In the genomic region with DNA sequence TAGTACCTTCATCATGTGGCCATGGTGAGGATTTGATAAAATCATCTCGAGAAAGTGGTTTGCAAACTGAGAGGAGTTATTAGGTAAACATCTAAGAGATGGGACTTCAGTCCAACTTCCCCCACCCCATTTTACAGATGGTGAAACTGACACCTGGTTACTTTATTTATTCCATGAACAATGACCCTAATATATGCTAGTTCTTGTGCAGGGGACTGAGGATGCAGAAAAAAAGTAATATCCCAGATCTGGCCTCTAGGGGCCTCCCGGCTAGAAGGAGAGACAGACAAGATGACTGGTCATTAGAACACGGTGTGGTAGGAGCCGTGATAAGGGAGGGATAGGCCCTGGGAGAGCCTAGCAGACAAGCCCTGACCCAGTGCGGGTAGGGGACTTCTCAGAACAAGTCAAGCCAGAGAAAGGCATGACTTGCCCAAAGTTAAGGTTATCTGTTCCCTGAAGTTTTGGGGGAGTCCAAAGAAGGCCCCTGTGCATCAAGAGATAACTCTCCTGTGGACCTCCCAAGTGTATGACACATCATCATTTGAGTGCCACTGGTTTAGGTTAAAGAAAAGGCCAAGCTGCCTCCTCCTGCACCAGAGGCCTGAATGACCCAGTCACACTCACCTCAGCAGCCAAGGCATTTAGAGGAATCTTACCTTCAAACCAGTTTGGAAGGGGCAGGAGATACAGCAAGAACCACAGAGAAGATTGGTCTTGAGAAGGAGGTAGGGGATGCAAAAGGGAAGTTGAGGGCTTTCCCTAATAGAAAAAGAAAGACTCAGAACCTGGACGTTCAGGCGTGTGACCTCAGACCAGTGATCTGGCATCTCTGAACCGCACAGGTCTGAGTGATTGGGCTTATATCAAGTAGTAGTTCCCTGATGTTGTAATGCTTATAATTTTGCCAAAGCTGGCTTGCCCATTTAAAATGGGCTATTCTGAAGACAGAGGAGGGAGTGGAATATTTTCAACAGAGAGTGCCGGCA, we compare ENCODE assay signal across 9 cellular contexts. TPM values are rescaled to one million over a fixed set of nuclear protein-coding genes. Genes with fewer than 3 reads are reported as not detected.
DNase-seq lines count a peak whose midpoint lies in the region; ATAC-seq and TF ChIP-seq lines count a peak whose summit lies in the region.
"Had no signal": no experiment of that assay in that cellular context is flagged by ENCODE, and none has a peak within 500 bp of the region (broad histone marks: within the 10 kb centered on the region; RNA-seq: fewer than 3 reads in every experiment).

No MANE protein-coding gene starts in this region.

- intact Hi-C loops in thyroid gland (cut with DNase I), result no loop called here

- no peak overlapping the region for H3K27ac Mint-ChIP-seq in activated CD8-positive, alpha-beta T cell treated with anti-CD3 and anti-CD28 coated beads, Interleukin-2, amount 10 ng/mL, durations not matched to agents 7 days and 5 days
- H3K27ac Mint-ChIP-seq: T-helper 1 cell treated with Interleukin-12 subunit alpha and Interleukin-12 subunit beta and Interleukin-4 antibody, amounts not matched to agents 30 μg/mL and 1 μg/mL, for 36 hours had no signal

- H3K27ac ChIP-seq in HL-60 (replicated peaks) (no peak overlapping the region), thyroid gland (peak overlapping the region in 1 of 3 donors; percentile 40)

- TF ChIP-seq CTCF in HL-60 (IDR thresholded peaks at IDR 0.05; ENCODE audit: insufficient read depth, low read length) (peak; percentile 24), thyroid gland (IDR thresholded peaks at IDR 0.05) (peak in 4 of 6 experiments; percentile 9 to 36 (median 24)), omental fat pad (IDR thresholded peaks at IDR 0.05) (no peak)

- H3K9me3 Mint-ChIP-seq in activated CD8-positive, alpha-beta T cell treated with anti-CD3 and anti-CD28 coated beads, Interleukin-2, amount 10 ng/mL, durations not matched to agents 7 days and 5 days (ENCODE audit: insufficient read depth), result no peaks in the 10 kb centered on the region
- H3K9me3 Mint-ChIP-seq: T-helper 1 cell treated with Interleukin-12 subunit alpha and Interleukin-12 subunit beta and Interleukin-4 antibody, amounts not matched to agents 30 μg/mL and 1 μg/mL, for 36 hours had no signal

- no peaks in the 10 kb centered on the region for H3K36me3 Mint-ChIP-seq in activated CD8-positive, alpha-beta T cell treated with anti-CD3 and anti-CD28 coated beads, Interleukin-2, amount 10 ng/mL, durations not matched to agents 7 days and 5 days (ENCODE audit: low read depth)

- H3K4me1 Mint-ChIP-seq in activated CD8-positive, alpha-beta T cell treated with anti-CD3 and anti-CD28 coated beads, Interleukin-2, amount 10 ng/mL, durations not matched to agents 7 days and 5 days (ENCODE audit: low read depth), result peaks cover 23% of the 10 kb centered on the region

- POLR2A ChIA-PET in activated CD8-positive, alpha-beta T cell treated with anti-CD3 and anti-CD28 coated beads, Interleukin-2, amount 10 ng/mL, durations not matched to agents 7 days and 5 days (lab: Charles Lee), result no interaction called here

- peaks cover 23% of the 10 kb centered on the region for H3K27me3 ChIP-seq in HL-60 (ENCODE audit: insufficient read depth, poor library complexity, severe bottlenecking)
- no peaks in the 10 kb centered on the region for H3K27me3 ChIP-seq in thyroid gland

- no peak overlapping the region for H3K4me3 Mint-ChIP-seq in activated CD8-positive, alpha-beta T cell treated with anti-CD3 and anti-CD28 coated beads, Interleukin-2, amount 10 ng/mL, durations not matched to agents 7 days and 5 days
- H3K4me3 Mint-ChIP-seq: T-helper 1 cell treated with Interleukin-12 subunit alpha and Interleukin-12 subunit beta and Interleukin-4 antibody, amounts not matched to agents 30 μg/mL and 1 μg/mL, for 36 hours had no signal

- no peaks in the 10 kb centered on the region for H3K9me3 ChIP-seq in thyroid gland

- 57 to 65% methylated on average over 9 of the region's 9 CpGs for WGBS in thyroid gland, 2 donors

- no peak for TF ChIP-seq POLR2A in thyroid gland (IDR thresholded peaks at IDR 0.05)

- H3K4me3 ChIP-seq in HL-60 (replicated peaks; ENCODE audit: insufficient read depth, low read length) (no peak overlapping the region), thyroid gland (replicated peaks in 1 of 3) (peak overlapping the region in 1 of 3 donors; percentile 15)

- peak; percentile 53 for DNase-seq in ELF-1 (ENCODE audit: low read depth, low spot score)
- DNase-seq in HL-60 (ENCODE audit: low read depth in 1 of 2, low spot score in 1 of 2), result peak; percentile 24 to 26
- no peak for DNase-seq in activated CD8-positive, alpha-beta T cell treated with anti-CD3 and anti-CD28 coated beads, Interleukin-2, amount 10 ng/mL, durations not matched to agents 7 days and 5 days
- DNase-seq in iPS DF 4.7 (ENCODE audit: extremely low read depth, low spot score), result peak; percentile 58
- DNase-seq in thyroid gland, result no peak
- no peak for DNase-seq in activated CD4-positive, alpha-beta T cell treated with anti-CD3 and anti-CD28 coated beads, Interleukin-2, amount 50 U/mL, for 4 hours
- DNase-seq in omental fat pad (ENCODE audit: low spot score), result no peak

- peaks cover 34% of the 10 kb centered on the region for H3K27me3 Mint-ChIP-seq in activated CD8-positive, alpha-beta T cell treated with anti-CD3 and anti-CD28 coated beads, Interleukin-2, amount 10 ng/mL, durations not matched to agents 7 days and 5 days (ENCODE audit: low read depth)

- no peaks in the 10 kb centered on the region for H3K36me3 ChIP-seq in thyroid gland

- peaks cover 2 to 3% of the 10 kb centered on the region in 2 donors for H3K4me1 ChIP-seq in thyroid gland

- CTCF ChIA-PET in activated CD8-positive, alpha-beta T cell treated with anti-CD3 and anti-CD28 coated beads, Interleukin-2, amount 10 ng/mL, durations not matched to agents 7 days and 5 days (lab: Charles Lee), result no interaction called here

- peak; percentile 39 for ATAC-seq in activated CD8-positive, alpha-beta T cell treated with anti-CD3 and anti-CD28 coated beads, Interleukin-2, amount 10 ng/mL, durations not matched to agents 7 days and 5 days
- no peak for ATAC-seq in GM18858 (IDR thresholded peaks at IDR 0.05; ENCODE audit: unreplicated experiment)
- ATAC-seq in omental fat pad (ENCODE audit: low FRiP score), result no peak

RNA-seq across cellular contexts. Expression of a gene that starts 1.6 kb away (rescaled TPM):
- total RNA-seq in activated CD8-positive, alpha-beta T cell treated with anti-CD3 and anti-CD28 coated beads, Interleukin-2, amount 10 ng/mL, durations not matched to agents 7 days and 5 days, result under 1 TPM in 1 of 2 experiments, not detected in 1; 0.08 TPM
- 10 to 100 TPM in 2 of 4 donors, 1 to 10 TPM in 2; 6.3 to 15.8 (median 12.2) TPM for total RNA-seq in thyroid gland
- 10 to 100 TPM; 20.7 to 28.1 (median 23.1) TPM for total RNA-seq in omental fat pad

Comparison
In these comparisons a context has a peak if more than half of its experiments do, and no peak if none do; other contexts are left out.
1. DNase-seq: peak in ELF-1 (single experiment), HL-60 (2 of 2) and iPS DF 4.7 (single experiment); none in activated CD8-positive, alpha-beta T cell treated with anti-CD3 and anti-CD28 coated beads, Interleukin-2, amount 10 ng/mL, durations not matched to agents 7 days and 5 days (single experiment), thyroid gland (0 of 2), activated CD4-positive, alpha-beta T cell treated with anti-CD3 and anti-CD28 coated beads, Interleukin-2, amount 50 U/mL, for 4 hours (0 of 2) and omental fat pad (single experiment).
2. CTCF ChIP-seq: peak in HL-60 (single experiment) and thyroid gland (4 of 6); none in omental fat pad (0 of 3).
3. RNA of a gene that starts 1.6 kb away (total RNA-seq): 20.7 to 28.1 TPM in omental fat pad and 6.3 to 15.8 TPM in thyroid gland; 0.08 TPM in activated CD8-positive, alpha-beta T cell treated with anti-CD3 and anti-CD28 coated beads, Interleukin-2, amount 10 ng/mL, durations not matched to agents 7 days and 5 days; every median in the first group is over 4 times any median in the second.